In the genomic region with DNA sequence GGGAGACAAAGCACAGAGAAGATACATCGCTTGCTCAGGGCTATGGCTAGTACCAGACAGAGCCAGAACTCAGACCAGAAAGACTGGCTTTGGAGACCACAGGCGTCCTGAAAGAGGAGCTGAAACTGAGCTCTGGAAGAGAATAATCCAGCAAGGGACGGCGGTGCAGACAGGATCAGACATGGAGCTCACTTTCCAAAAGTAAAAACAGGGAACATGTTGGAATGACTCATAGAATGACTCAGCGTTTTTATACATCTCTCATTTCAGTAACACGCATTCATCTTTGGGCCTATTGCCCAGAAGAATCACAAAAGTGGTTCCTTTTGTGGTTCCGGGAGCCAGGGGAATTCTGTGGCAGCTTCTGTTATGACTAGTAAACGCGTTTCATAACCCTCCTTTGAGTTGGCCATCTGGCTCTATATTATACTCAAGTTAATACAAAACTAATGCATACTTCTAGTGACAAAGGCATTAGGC, we compare ENCODE assay signal across 9 cellular contexts. TPM values are rescaled to one million over a fixed set of nuclear protein-coding genes. Genes with fewer than 3 reads are reported as not detected.
A peak's percentile ranks its signal among the peaks of the same experiment; 100 is the strongest.
DNase-seq lines count a peak whose midpoint lies in the region; ATAC-seq and TF ChIP-seq lines count a peak whose summit lies in the region.
"Had no signal": no experiment of that assay in that cellular context is flagged by ENCODE, and none has a peak within 500 bp of the region (broad histone marks: within the 10 kb centered on the region; RNA-seq: fewer than 3 reads in every experiment).

No MANE protein-coding gene starts in this region.

- H3K27me3 Mint-ChIP-seq in endothelial cell (ENCODE audit: unreplicated experiment), result no peaks in the 10 kb centered on the region

- no peak overlapping the region for H3K23ac ChIP-seq in IMR-90 (ENCODE audit: low read depth, low read length)

- peak overlapping the region; percentile 20; the same call in 1 of the 2 replicates for H3K4me2 ChIP-seq in IMR-90 (ENCODE audit: low read depth, low read length)

- TF ChIP-seq CTCF in IMR-90 (conservative IDR thresholded peaks at IDR 0.05; ENCODE audit: low read depth, low read length) (no peak), endothelial cell (IDR thresholded peaks at IDR 0.05; ENCODE audit: unreplicated experiment) (no peak)

- no peaks in the 10 kb centered on the region for H3K4me1 Mint-ChIP-seq in endothelial cell (ENCODE audit: unreplicated experiment)

- dilution Hi-C loops in IMR-90 (cut with HindIII; ENCODE audit: low sequenced_read_pairs, unreplicated experiment), result no loop called here

- H2AK5ac ChIP-seq in IMR-90 (ENCODE audit: low read depth, low read length), result no peak overlapping the region

- no peak overlapping the region for H4K91ac ChIP-seq in IMR-90 (ENCODE audit: insufficient read depth, low read depth, low read length)

- H2BK20ac ChIP-seq in IMR-90 (ENCODE audit: low read depth, low read length), result peak overlapping the region; percentile 24; the same call in 1 of the 2 replicates

- intact Hi-C loops in IMR-90 (cut with micrococcal nuclease), result no loop called here

- TF ChIP-seq RAD21 in IMR-90 (IDR thresholded peaks at IDR 0.05; ENCODE audit: low read length), result no peak

- no peak overlapping the region for H2BK5ac ChIP-seq in IMR-90 (ENCODE audit: low read depth, low read length, poor library complexity, severe bottlenecking)

- H2AFZ ChIP-seq in IMR-90 (replicated peaks; ENCODE audit: low read length, poor library complexity), result peak overlapping the region; percentile 38

- no peaks in the 10 kb centered on the region for H3K36me3 Mint-ChIP-seq in endothelial cell (ENCODE audit: low read depth, unreplicated experiment)

- no TSS peak for BruUV-seq in IMR-90 (replicated peaks; lab: Mats Ljungman, UMichigan)

- peak overlapping the region; percentile 78; the same call in 1 of the 2 replicates for H3K27ac ChIP-seq in IMR-90 (ENCODE audit: insufficient read depth, low read length)
- H3K27ac ChIP-seq in rectal smooth muscle tissue (ENCODE audit: low read depth, low read length), result peak overlapping the region; percentile 57

- H3K9me3 ChIP-seq in IMR-90 (ENCODE audit: control insufficient read depth, insufficient read depth, low read length), result no peaks in the 10 kb centered on the region

- peak overlapping the region; percentile 42 for H3K18ac ChIP-seq in IMR-90 (ENCODE audit: low read depth, low read length)

- in situ Hi-C loops in IMR-90 (cut with MboI; ENCODE audit: low sequenced_read_pairs) (no loop called here), G401 (cut with HindIII; ENCODE audit: low sequenced_read_pairs) (no loop called here)

- H3K9me1 ChIP-seq in IMR-90 (ENCODE audit: insufficient read depth, low read length), result no peaks in the 10 kb centered on the region

- no peak overlapping the region; the same call in 1 of the 2 replicates for H3K4ac ChIP-seq in IMR-90 (ENCODE audit: low read depth, low read length)

- H4K8ac ChIP-seq in IMR-90 (ENCODE audit: low read depth in 2 of 2, low read length in 2 of 2), result peak overlapping the region in 1 of 2 experiments; percentile 24; a peak in 1 of 4 replicates

- no peak overlapping the region for H3K27ac Mint-ChIP-seq in endothelial cell (ENCODE audit: unreplicated experiment)

- no peaks in the 10 kb centered on the region for H3K79me1 ChIP-seq in IMR-90 (ENCODE audit: low read depth in 1 of 2, low read length in 2 of 2)

- 69% methylated on average over 2 of the region's 9 CpGs; no CpG with 5 or more reads in 1 of the 2 experiments for WGBS in IMR-90 (ENCODE audit: extremely low coverage in 2 of 2, insufficient read length in 1 of 2), 2 experiments

- CTCF ChIA-PET in IMR-90 (lab: Yijun Ruan, JAX), result interaction anchor here (1.2 to 1.5 kb wide), 2 partner anchors 22 to 110 kb away, joined by 3 to 4 read pairs; no protein-coding TSS in a partner anchor

- H3K9ac ChIP-seq in IMR-90 (ENCODE audit: low read depth, low read length), result no peak overlapping the region
- no peak overlapping the region for H3K9ac ChIP-seq in rectal smooth muscle tissue (ENCODE audit: low read length)

- no peaks in the 10 kb centered on the region for H3K9me3 Mint-ChIP-seq in endothelial cell (ENCODE audit: unreplicated experiment)

- no peak overlapping the region for H3K14ac ChIP-seq in IMR-90 (replicated peaks; ENCODE audit: low read depth, low read length)

- TF ChIP-seq POLR2A in IMR-90 (IDR thresholded peaks at IDR 0.05; ENCODE audit: low read depth, low read length), result no peak

- peak; percentile 90 for ATAC-seq in GM21619 (IDR thresholded peaks at IDR 0.05; ENCODE audit: unreplicated experiment)
- ATAC-seq in IMR-90 (ENCODE audit: low read depth), result peak; percentile 85

- H3K36me3 ChIP-seq in IMR-90 (ENCODE audit: control insufficient read depth, insufficient read depth, low read length), result no peaks in the 10 kb centered on the region
- no peaks in the 10 kb centered on the region for H3K36me3 ChIP-seq in rectal smooth muscle tissue (ENCODE audit: control insufficient read depth, insufficient read depth, low read length)

- no peak overlapping the region for H3K4me3 Mint-ChIP-seq in endothelial cell (ENCODE audit: unreplicated experiment)

- H3K4me1 ChIP-seq in IMR-90 (ENCODE audit: control insufficient read depth, insufficient read depth, low read length) (peaks cover 2% of the 10 kb centered on the region), rectal smooth muscle tissue (ENCODE audit: control insufficient read depth, insufficient read depth, low read length) (peaks cover 3% of the 10 kb centered on the region)

- H4K5ac ChIP-seq in IMR-90 (ENCODE audit: low read depth, low read length), result peak overlapping the region; percentile 42; the same call in 1 of the 2 replicates

- no peak overlapping the region for H3K56ac ChIP-seq in IMR-90 (ENCODE audit: extremely low read depth, insufficient read depth, low read length)

- H2BK120ac ChIP-seq in IMR-90 (ENCODE audit: low read depth, low read length), result peak overlapping the region; percentile 37

- H3K4me3 ChIP-seq in IMR-90 (ENCODE audit: insufficient read depth, low read depth, low read length) (no peak overlapping the region), rectal smooth muscle tissue (ENCODE audit: low read length) (no peak overlapping the region)

- no peak overlapping the region for H2BK15ac ChIP-seq in IMR-90 (ENCODE audit: low read depth, low read length)

- no peaks in the 10 kb centered on the region for H4K20me1 ChIP-seq in IMR-90 (ENCODE audit: insufficient read depth, low read length)

- POLR2A ChIA-PET in IMR-90 (lab: Charles Lee; ENCODE audit: unreplicated experiment), result no interaction called here

- peak overlapping the region; percentile 39 for H2AK9ac ChIP-seq in IMR-90 (replicated peaks; ENCODE audit: low read depth, low read length, poor library complexity)

- H3K27me3 ChIP-seq in IMR-90 (ENCODE audit: control insufficient read depth, insufficient read depth, low read length) (peaks cover 6% of the 10 kb centered on the region), rectal smooth muscle tissue (ENCODE audit: control insufficient read depth, insufficient read depth, low read length) (no peaks in the 10 kb centered on the region)

- DNase-seq in ELF-1 (ENCODE audit: low read depth, low spot score), result peak; percentile 40
- peak; percentile 96 for DNase-seq in IMR-90
- DNase-seq in dermis blood vessel endothelial cell, result peak; percentile 57
- DNase-seq in NCI-H1930 (lab: John Stamatoyannopoulos, UW), result no peak
- no peak for DNase-seq in G401 (ENCODE audit: low spot score)
- no peak for DNase-seq in endothelial cell (ENCODE audit: low spot score)

TF ChIP-seq in IMR-90, 13 proteins besides CTCF, POLR2A, EP300 and RAD21:
- TF ChIP-seq NFE2L2 (IDR thresholded peaks at IDR 0.05; ENCODE audit: low read depth, low read length), result peak; percentile 100
- peak; percentile 95 for TF ChIP-seq FOS (IDR thresholded peaks at IDR 0.05; ENCODE audit: low read depth, low read length)
- no peak for TF ChIP-seq SMC3 (IDR thresholded peaks at IDR 0.05; ENCODE audit: low read depth, low read length)
- peak; percentile 95 for TF ChIP-seq MAFK (IDR thresholded peaks at IDR 0.05; ENCODE audit: low read depth, low read length)
- peak; percentile 32; the same call in 1 of the 2 replicates for TF ChIP-seq CEBPB (IDR thresholded peaks at IDR 0.05; ENCODE audit: low read depth, low read length)
- no peak for TF ChIP-seq RCOR1 (IDR thresholded peaks at IDR 0.05; ENCODE audit: insufficient replicate concordance, low read length)

RNA-seq across cellular contexts. Expression of a gene that starts 37.2 kb away (rescaled TPM):
- not detected in 2 replicates for total RNA-seq in IMR-90 (2012; rRNA removed)
- not detected in 2 replicates for polyA plus RNA-seq in IMR-90 (2012; rRNA removed)
- not detected in 2 replicates for polyA plus RNA-seq in IMR-90 (2012; cell fraction: cytosol; rRNA removed)
- not detected in 2 replicates for polyA plus RNA-seq in IMR-90 (2012; cell fraction: nucleus; rRNA removed; ENCODE audit: low replicate concordance)
- total RNA-seq in dermis blood vessel endothelial cell, result not detected in 2 replicates
- total RNA-seq in G401 (2014; rRNA removed; shearing (Covaris generic)), result not detected in 2 replicates
- total RNA-seq in endothelial cell (ENCODE audit: unreplicated experiment), result not detected
- total RNA-seq: frontal cortex had no signal

Comparison
In these comparisons a context has a peak if more than half of its experiments do, and no peak if none do; other contexts are left out.
1. DNase-seq: peak in ELF-1 (single experiment), IMR-90 (single experiment) and dermis blood vessel endothelial cell (single experiment); none in NCI-H1930 (0 of 2), G401 (single experiment) and endothelial cell (single experiment).